Comparison of ENCODE assay signal across 21 cellular contexts in genomic region chr13:46127336-46128023, GRCh38. TPM values are rescaled to one million over a fixed set of nuclear protein-coding genes. Genes with fewer than 3 reads are reported as not detected.
DNase-seq lines count a peak whose midpoint lies in the region; ATAC-seq and TF ChIP-seq lines count a peak whose summit lies in the region.
"Had no signal": no experiment of that assay in that cellular context is flagged by ENCODE, and none has a peak within 500 bp of the region (broad histone marks: within the 10 kb centered on the region; RNA-seq: fewer than 3 reads in every experiment).

No MANE protein-coding gene starts in this region.

- H3K36me3 Mint-ChIP-seq in activated CD4-positive, alpha-beta T cell treated with anti-CD3 and anti-CD28 coated beads for 36 hours (ENCODE audit: low read depth): peaks cover 55% of the 10 kb centered on the region
- H3K36me3 Mint-ChIP-seq in CD4-positive, alpha-beta memory T cell: peaks cover 40 to 63% of the 10 kb centered on the region in 2 donors
- H3K36me3 Mint-ChIP-seq in activated T-helper 17 cell treated with anti-CD3 and anti-CD28 coated beads, Interleukin-2, amount 50 U/mL, for 72 hours (ENCODE audit: low read depth): peaks cover 85% of the 10 kb centered on the region
- peaks cover 6 to 47% (median 28%) of the 10 kb centered on the region in 5 donors for H3K36me3 Mint-ChIP-seq in naive thymus-derived CD4-positive, alpha-beta T cell

- WGBS in transverse colon (ENCODE audit: low coverage in 1 of 2), 2 donors: 85 to 90% methylated on average over 5 to 8 of the region's 8 CpGs

- peaks cover 52% of the 10 kb centered on the region for H3K36me3 ChIP-seq in CD4-positive, alpha-beta memory T cell (ENCODE audit: insufficient read depth, low read length)
- H3K36me3 ChIP-seq in naive thymus-derived CD4-positive, alpha-beta T cell (ENCODE audit: control insufficient read depth in 2 of 3, insufficient read depth in 3 of 3, low read length in 3 of 3): peaks cover 16 to 64% (median 56%) of the 10 kb centered on the region in 3 experiments
- H3K36me3 ChIP-seq in Karpas-422 (ENCODE audit: insufficient read depth, low read length) (peaks cover 56% of the 10 kb centered on the region), transverse colon (no peaks in the 10 kb centered on the region)
- H3K36me3 ChIP-seq: sigmoid colon, vagina had no signal

- no peaks in the 10 kb centered on the region for H3K27me3 Mint-ChIP-seq in activated CD4-positive, alpha-beta T cell treated with anti-CD3 and anti-CD28 coated beads for 36 hours
- H3K27me3 Mint-ChIP-seq in CD4-positive, alpha-beta memory T cell: no peaks in the 10 kb centered on the region
- H3K27me3 Mint-ChIP-seq in activated T-helper 17 cell treated with anti-CD3 and anti-CD28 coated beads, Interleukin-2, amount 50 U/mL, for 72 hours: no peaks in the 10 kb centered on the region
- H3K27me3 Mint-ChIP-seq in naive thymus-derived CD4-positive, alpha-beta T cell: no peaks in the 10 kb centered on the region
- H3K27me3 Mint-ChIP-seq: activated naive CD8-positive, alpha-beta T cell treated with anti-CD3 and anti-CD28 coated beads, Interleukin-2, amount 10 ng/mL, durations not matched to agents 7 days and 5 days had no signal

- DNase-seq in activated CD4-positive, alpha-beta T cell treated with anti-CD3 and anti-CD28 coated beads for 36 hours: no peak
- DNase-seq in activated CD4-positive, alpha-beta T cell treated with anti-CD3 and anti-CD28 coated beads for 48 hours: no peak
- DNase-seq in CD4-positive, alpha-beta memory T cell: no peak
- no peak for DNase-seq in naive thymus-derived CD4-positive, alpha-beta T cell
- DNase-seq in Karpas-422 (no peak), transverse colon (no peak)
- no peak for DNase-seq in activated effector memory CD4-positive, alpha-beta T cell treated with anti-CD3 and anti-CD28 coated beads, Interleukin-2, amount 50 U/mL, for 16 hours
- DNase-seq: psoas muscle, sigmoid colon had no signal

- intact Hi-C loops in activated CD4-positive, alpha-beta T cell treated with anti-CD3 and anti-CD28 coated beads for 36 hours (cut with DNase I, micrococcal nuclease): loop anchor here (2.0 to 10.0 kb wide), 6 partner anchors 55 to 617 kb away; partner anchors contain the start of genes ZC3H13 (in 2 of the 2) and LCP1 (in 1 of the 2)
- intact Hi-C loops in CD4-positive, alpha-beta memory T cell (cut with micrococcal nuclease): loop anchor here (2.0 to 10.0 kb wide), 4 partner anchors 35 to 1083 kb away; no protein-coding TSS in a partner anchor
- intact Hi-C loops in naive thymus-derived CD4-positive, alpha-beta T cell (cut with micrococcal nuclease): loop anchor here in 1 of 2 donors (2.0 to 10.0 kb wide), 5 partner anchors 21 to 161 kb away; partner anchors contain the start of gene ZC3H13
- intact Hi-C loops in transverse colon (cut with DNase I; ENCODE audit: low total_unique reads): loop anchor here (10.0 kb wide), 1 partner anchor 873 kb away; no protein-coding TSS in a partner anchor

- no peak overlapping the region for H3K4me3 ChIP-seq in CD4-positive, alpha-beta memory T cell (ENCODE audit: low read length in 2 of 2)
- H3K4me3 ChIP-seq in naive thymus-derived CD4-positive, alpha-beta T cell (ENCODE audit: low read length): no peak overlapping the region
- H3K4me3 ChIP-seq in Karpas-422 (ENCODE audit: low read length): no peak overlapping the region
- H3K4me3 ChIP-seq in transverse colon: no peak overlapping the region
- H3K4me3 ChIP-seq: heart right ventricle, Peyer's patch, psoas muscle, sigmoid colon, vagina had no signal

- CTCF ChIA-PET in activated CD4-positive, alpha-beta T cell treated with anti-CD3 and anti-CD28 coated beads for 36 hours (lab: Charles Lee): interaction anchor here (0.9 to 6.8 kb wide), 11 partner anchors 10 to 269 kb away, joined by 3 to 52 read pairs (median 4); no protein-coding TSS in a partner anchor
- CTCF ChIA-PET in CD4-positive, alpha-beta memory T cell (lab: Charles Lee; ENCODE audit: partially characterized antibody): interaction anchor here (0.9 to 5.9 kb wide), 25 partner anchors 10 to 503 kb away, joined by 3 to 51 read pairs (median 5); no protein-coding TSS in a partner anchor
- CTCF ChIA-PET in naive thymus-derived CD4-positive, alpha-beta T cell (lab: Charles Lee): interaction anchor here (0.6 to 2.5 kb wide), 13 partner anchors 10 to 955 kb away, joined by 3 to 10 read pairs (median 6); no protein-coding TSS in a partner anchor

- no peak for TF ChIP-seq CTCF in transverse colon (IDR thresholded peaks at IDR 0.05)

- no peaks in the 10 kb centered on the region for H3K9me3 ChIP-seq in CD4-positive, alpha-beta memory T cell (ENCODE audit: control insufficient read depth in 1 of 2, low read length in 2 of 2)
- no peaks in the 10 kb centered on the region for H3K9me3 ChIP-seq in naive thymus-derived CD4-positive, alpha-beta T cell (ENCODE audit: control insufficient read depth in 2 of 3, low read length in 3 of 3)
- H3K9me3 ChIP-seq in Karpas-422 (ENCODE audit: low read length) (no peaks in the 10 kb centered on the region), transverse colon (no peaks in the 10 kb centered on the region)
- H3K9me3 ChIP-seq: heart right ventricle, Peyer's patch, psoas muscle, sigmoid colon, vagina had no signal

- no peak for ATAC-seq in activated CD4-positive, alpha-beta T cell treated with anti-CD3 and anti-CD28 coated beads for 36 hours
- no peak for ATAC-seq in activated T-helper 17 cell treated with anti-CD3 and anti-CD28 coated beads, Interleukin-2, amount 50 U/mL, for 72 hours (replicated peaks)
- ATAC-seq in naive thymus-derived CD4-positive, alpha-beta T cell: no peak

- POLR2A ChIA-PET in activated CD4-positive, alpha-beta T cell treated with anti-CD3 and anti-CD28 coated beads for 36 hours (lab: Charles Lee): interaction anchor here (1.5 kb wide), 1 partner anchor 22 kb away, joined by 3 read pairs; no protein-coding TSS in a partner anchor
- POLR2A ChIA-PET in CD4-positive, alpha-beta memory T cell (lab: Charles Lee; ENCODE audit: partially characterized antibody): interaction anchor here (0.7 to 2.4 kb wide), 4 partner anchors 33 to 169 kb away, joined by 3 to 11 read pairs (median 5); partner anchors contain the start of gene ZC3H13
- POLR2A ChIA-PET in naive thymus-derived CD4-positive, alpha-beta T cell (lab: Charles Lee): interaction anchor here (0.7 to 1.3 kb wide), 3 partner anchors 45 to 169 kb away, joined by 3 to 7 read pairs (median 4); no protein-coding TSS in a partner anchor

- peak overlapping the region; percentile 35 for H3K27ac Mint-ChIP-seq in activated CD4-positive, alpha-beta T cell treated with anti-CD3 and anti-CD28 coated beads for 36 hours
- peak overlapping the region in 6 of 7 donors; percentile 48 to 92 (median 74) for H3K27ac Mint-ChIP-seq in CD4-positive, alpha-beta memory T cell
- peak overlapping the region; percentile 28 for H3K27ac Mint-ChIP-seq in activated T-helper 17 cell treated with anti-CD3 and anti-CD28 coated beads, Interleukin-2, amount 50 U/mL, for 72 hours
- peak overlapping the region in 7 of 9 donors; percentile 4 to 86 (median 60) for H3K27ac Mint-ChIP-seq in naive thymus-derived CD4-positive, alpha-beta T cell
- H3K27ac Mint-ChIP-seq: endodermal cell had no signal

- peaks cover 44% of the 10 kb centered on the region for H3K4me1 ChIP-seq in CD4-positive, alpha-beta memory T cell (ENCODE audit: insufficient read depth, low read length)
- H3K4me1 ChIP-seq in naive thymus-derived CD4-positive, alpha-beta T cell (ENCODE audit: control insufficient read depth in 2 of 2, insufficient read depth in 2 of 2, low read length in 2 of 2): peaks cover 14 to 29% of the 10 kb centered on the region in 2 donors
- H3K4me1 ChIP-seq in Karpas-422 (ENCODE audit: low read length) (no peaks in the 10 kb centered on the region), transverse colon (peaks cover 0 to 5% (median 0%) of the 10 kb centered on the region in 4 donors)
- H3K4me1 ChIP-seq: Peyer's patch, psoas muscle, sigmoid colon, vagina had no signal

- H3K79me2 ChIP-seq in Karpas-422 (ENCODE audit: low read length): no peaks in the 10 kb centered on the region

- no peak overlapping the region for H3K4me3 Mint-ChIP-seq in activated CD4-positive, alpha-beta T cell treated with anti-CD3 and anti-CD28 coated beads for 36 hours
- H3K4me3 Mint-ChIP-seq in CD4-positive, alpha-beta memory T cell: no peak overlapping the region
- H3K4me3 Mint-ChIP-seq in activated T-helper 17 cell treated with anti-CD3 and anti-CD28 coated beads, Interleukin-2, amount 50 U/mL, for 72 hours: no peak overlapping the region
- H3K4me3 Mint-ChIP-seq in naive thymus-derived CD4-positive, alpha-beta T cell: no peak overlapping the region
- H3K4me3 Mint-ChIP-seq: activated naive CD8-positive, alpha-beta T cell treated with anti-CD3 and anti-CD28 coated beads, Interleukin-2, amount 10 ng/mL, durations not matched to agents 7 days and 5 days; endodermal cell had no signal

- TF ChIP-seq POLR2A in transverse colon (IDR thresholded peaks at IDR 0.05): no peak

- no peaks in the 10 kb centered on the region for H3K27me3 ChIP-seq in CD4-positive, alpha-beta memory T cell (ENCODE audit: insufficient read depth, low read length)
- H3K27me3 ChIP-seq in naive thymus-derived CD4-positive, alpha-beta T cell (ENCODE audit: control insufficient read depth in 2 of 2, insufficient read depth in 2 of 2, low read length in 2 of 2): no peaks in the 10 kb centered on the region
- H3K27me3 ChIP-seq in Karpas-422 (ENCODE audit: low read length): no peaks in the 10 kb centered on the region
- H3K27me3 ChIP-seq in transverse colon: no peaks in the 10 kb centered on the region
- H3K27me3 ChIP-seq: Peyer's patch, vagina had no signal

- H3K9ac ChIP-seq in Karpas-422 (ENCODE audit: low read length): no peak overlapping the region

- H3K27ac ChIP-seq in CD4-positive, alpha-beta memory T cell (ENCODE audit: low read depth, low read length): no peak overlapping the region
- H3K27ac ChIP-seq in naive thymus-derived CD4-positive, alpha-beta T cell (ENCODE audit: low read depth, low read length): peak overlapping the region; percentile 22
- no peak overlapping the region for H3K27ac ChIP-seq in Karpas-422 (ENCODE audit: low read length)
- H3K27ac ChIP-seq in transverse colon: no peak overlapping the region
- H3K27ac ChIP-seq: heart right ventricle, Peyer's patch, psoas muscle, sigmoid colon, vagina had no signal

- no peak overlapping the region for H2AFZ ChIP-seq in Karpas-422 (ENCODE audit: low read length)

- H3K9me2 ChIP-seq in Karpas-422 (replicated peaks; ENCODE audit: insufficient read depth, low read length): no peaks in the 10 kb centered on the region

- no peak for TF ChIP-seq EP300 in transverse colon (IDR thresholded peaks at IDR 0.05; ENCODE audit: low read depth)

- H3K4me1 Mint-ChIP-seq in activated CD4-positive, alpha-beta T cell treated with anti-CD3 and anti-CD28 coated beads for 36 hours: peaks cover 36% of the 10 kb centered on the region
- H3K4me1 Mint-ChIP-seq in CD4-positive, alpha-beta memory T cell: peaks cover 29 to 56% (median 44%) of the 10 kb centered on the region in 4 donors
- peaks cover 30% of the 10 kb centered on the region for H3K4me1 Mint-ChIP-seq in activated T-helper 17 cell treated with anti-CD3 and anti-CD28 coated beads, Interleukin-2, amount 50 U/mL, for 72 hours
- peaks cover 33 to 54% (median 45%) of the 10 kb centered on the region in 7 donors for H3K4me1 Mint-ChIP-seq in naive thymus-derived CD4-positive, alpha-beta T cell
- H3K4me1 Mint-ChIP-seq: endodermal cell had no signal

- H3K4me2 ChIP-seq in Karpas-422 (ENCODE audit: low read depth, low read length, poor library complexity, severe bottlenecking): no peak overlapping the region

- H4K20me1 ChIP-seq in Karpas-422 (ENCODE audit: insufficient read depth, low read depth, low read length): peaks cover 36% of the 10 kb centered on the region

- in situ Hi-C loops in transverse colon (cut with MboI; ENCODE audit: low pct_ligation_motif_present in 1 of 4, low pct_unique_long_range_greater_than_20kb in 1 of 4, low sequenced_read_pairs in 3 of 4): no loop called here

- no peaks in the 10 kb centered on the region for H3K9me3 Mint-ChIP-seq in activated CD4-positive, alpha-beta T cell treated with anti-CD3 and anti-CD28 coated beads for 36 hours (ENCODE audit: low read depth)
- H3K9me3 Mint-ChIP-seq in CD4-positive, alpha-beta memory T cell: no peaks in the 10 kb centered on the region
- no peaks in the 10 kb centered on the region for H3K9me3 Mint-ChIP-seq in activated T-helper 17 cell treated with anti-CD3 and anti-CD28 coated beads, Interleukin-2, amount 50 U/mL, for 72 hours
- H3K9me3 Mint-ChIP-seq in naive thymus-derived CD4-positive, alpha-beta T cell: no peaks in the 10 kb centered on the region
- H3K9me3 Mint-ChIP-seq: activated naive CD8-positive, alpha-beta T cell treated with anti-CD3 and anti-CD28 coated beads, Interleukin-2, amount 10 ng/mL, durations not matched to agents 7 days and 5 days; endodermal cell had no signal

RNA-seq across cellular contexts. Expression of gene CPB2, which starts 22.6 kb away (rescaled TPM):
- total RNA-seq in activated CD4-positive, alpha-beta T cell treated with anti-CD3 and anti-CD28 coated beads for 36 hours: not detected
- not detected for total RNA-seq in CD4-positive, alpha-beta memory T cell
- polyA plus RNA-seq in CD4-positive, alpha-beta memory T cell: not detected
- total RNA-seq in activated T-helper 17 cell treated with anti-CD3 and anti-CD28 coated beads, Interleukin-2, amount 50 U/mL, for 72 hours: not detected
- total RNA-seq in naive thymus-derived CD4-positive, alpha-beta T cell: not detected
- polyA plus RNA-seq in naive thymus-derived CD4-positive, alpha-beta T cell: not detected
- total RNA-seq in Karpas-422 (2014; rRNA removed; shearing (Covaris generic); ENCODE audit: low replicate concordance): not detected in 2 replicates
- total RNA-seq in transverse colon: not detected
- total RNA-seq: A172; activated naive CD8-positive, alpha-beta T cell treated with anti-CD3 and anti-CD28 coated beads, Interleukin-2, amount 10 ng/mL, durations not matched to agents 7 days and 5 days; astrocyte; cardiac septum; endodermal cell; esophagus mucosa; H4; heart right ventricle; M059J; Peyer's patch; psoas muscle; sigmoid colon; vagina had no signal
- polyA plus RNA-seq: heart right ventricle, psoas muscle, sigmoid colon had no signal

RNA-seq across cellular contexts. Expression of gene LCP1, which starts 54.5 kb away (rescaled TPM):
- total RNA-seq in activated CD4-positive, alpha-beta T cell treated with anti-CD3 and anti-CD28 coated beads for 36 hours: 1,000 to 10,000 TPM; 1,060 to 1,089 TPM
- total RNA-seq in CD4-positive, alpha-beta memory T cell: 100 to 1,000 TPM; 466 to 497 TPM
- polyA plus RNA-seq in CD4-positive, alpha-beta memory T cell: 1,000 to 10,000 TPM; 1,169 to 1,658 TPM
- total RNA-seq in activated T-helper 17 cell treated with anti-CD3 and anti-CD28 coated beads, Interleukin-2, amount 50 U/mL, for 72 hours: 100 to 1,000 TPM; 727 to 916 TPM
- total RNA-seq in naive thymus-derived CD4-positive, alpha-beta T cell: 100 to 1,000 TPM; 293 to 989 (median 355) TPM
- polyA plus RNA-seq in naive thymus-derived CD4-positive, alpha-beta T cell: 100 to 1,000 TPM; 764 to 902 TPM
- total RNA-seq in Karpas-422 (2014; rRNA removed; shearing (Covaris generic); ENCODE audit: low replicate concordance): 352 and 415 TPM in 2 replicates
- 10 to 100 TPM in 3 of 4 donors, 1 to 10 TPM in 1; 1.6 to 35.7 (median 26.1) TPM for total RNA-seq in transverse colon
